Comparison of ENCODE assay signal across 8 cellular contexts in genomic region chr14:49853572-49854375, GRCh38. TPM values are rescaled to one million over a fixed set of nuclear protein-coding genes. Genes with fewer than 3 reads are reported as not detected.
DNase-seq lines count a peak whose midpoint lies in the region; ATAC-seq and TF ChIP-seq lines count a peak whose summit lies in the region.

No MANE protein-coding gene starts in this region.

- TF ChIP-seq CTCF in right atrium auricular region (IDR thresholded peaks at IDR 0.05) = peak; percentile 53 to 85

- intact Hi-C loops in aorta (cut with DNase I) = loop anchor here (2.0 to 10.0 kb wide), 2 partner anchors 219 to 251 kb away; partner anchors contain the start of gene DNAAF2 (in 2 of the 2)

- no peaks in the 10 kb centered on the region for H3K27me3 ChIP-seq in right atrium auricular region
- H3K27me3 ChIP-seq in rectal smooth muscle tissue (ENCODE audit: control insufficient read depth, insufficient read depth, low read length) = no peaks in the 10 kb centered on the region
- H3K27me3 ChIP-seq in aorta (ENCODE audit: control insufficient read depth in 1 of 2, insufficient read depth in 2 of 2, low read length in 1 of 2) = no peaks in the 10 kb centered on the region

- WGBS in aorta, 2 donors = 16% methylated on average over 22 to 27 of the region's 27 CpGs

- H3K4me1 ChIP-seq in right atrium auricular region (peaks cover 0 to 29% of the 10 kb centered on the region in 2 donors), rectal smooth muscle tissue (ENCODE audit: control insufficient read depth, insufficient read depth, low read length) (no peaks in the 10 kb centered on the region), aorta (ENCODE audit: control insufficient read depth in 1 of 2, insufficient read depth in 2 of 2, low read length in 2 of 2) (no peaks in the 10 kb centered on the region)

- no peak overlapping the region for H3K9ac ChIP-seq in rectal smooth muscle tissue (ENCODE audit: low read length)

- ATAC-seq in GM19023 (IDR thresholded peaks at IDR 0.05; ENCODE audit: unreplicated experiment) = peak; percentile 54
- ATAC-seq in aorta (ENCODE audit: low FRiP score) = peak; percentile 90

- DNase-seq in AG08395 (ENCODE audit: low spot score) (peak; percentile 72), MV-4-11 (lab: John Stamatoyannopoulos, UW) (peak; percentile 72), T-helper 1 cell (peak; percentile 28 to 83 (median 59)), amniotic epithelial cell (ENCODE audit: low read depth) (peak; percentile 83), right atrium auricular region (ENCODE audit: low spot score) (peak; percentile 82), aorta (peak; percentile 80 to 87)

- H3K4me3 ChIP-seq in right atrium auricular region = peak overlapping the region; percentile 76 to 85
- peak overlapping the region; percentile 59 for H3K4me3 ChIP-seq in rectal smooth muscle tissue (ENCODE audit: low read length)
- H3K4me3 ChIP-seq in aorta (ENCODE audit: low read length in 2 of 2) = peak overlapping the region; percentile 53 to 71

- H3K9me3 ChIP-seq in right atrium auricular region = no peaks in the 10 kb centered on the region
- no peaks in the 10 kb centered on the region for H3K9me3 ChIP-seq in aorta (ENCODE audit: control insufficient read depth, low read length)

- peak overlapping the region in 1 of 2 donors; percentile 83 for H3K27ac ChIP-seq in right atrium auricular region
- H3K27ac ChIP-seq in rectal smooth muscle tissue (ENCODE audit: low read depth, low read length) = no peak overlapping the region
- no peak overlapping the region for H3K27ac ChIP-seq in aorta (ENCODE audit: low read depth in 1 of 2, low read length in 2 of 2)

- peaks cover 11% of the 10 kb centered on the region for H3K36me3 ChIP-seq in right atrium auricular region
- H3K36me3 ChIP-seq in rectal smooth muscle tissue (ENCODE audit: control insufficient read depth, insufficient read depth, low read length) = peaks cover 4% of the 10 kb centered on the region
- no peaks in the 10 kb centered on the region for H3K36me3 ChIP-seq in aorta (ENCODE audit: control insufficient read depth in 1 of 2, insufficient read depth in 2 of 2, low read length in 1 of 2)

RNA-seq across cellular contexts. Expression of gene NEMF, which starts 1.2 kb away (rescaled TPM):
- total RNA-seq in right atrium auricular region (10 to 100 TPM; 43.9 to 45.2 TPM), aorta (10 to 100 TPM; 70.7 to 75.8 TPM)
- 10 to 100 TPM; 27.2 to 34.6 TPM for polyA plus RNA-seq in aorta

RNA-seq across cellular contexts. Expression of gene ARF6, which starts 39.1 kb away (rescaled TPM):
- 10 to 100 TPM; 21.4 to 25.1 TPM for total RNA-seq in right atrium auricular region
- 10 to 100 TPM; 56.3 to 64.0 TPM for total RNA-seq in aorta
- 10 to 100 TPM; 26.8 to 45.5 TPM for polyA plus RNA-seq in aorta
